In the genomic region with DNA sequence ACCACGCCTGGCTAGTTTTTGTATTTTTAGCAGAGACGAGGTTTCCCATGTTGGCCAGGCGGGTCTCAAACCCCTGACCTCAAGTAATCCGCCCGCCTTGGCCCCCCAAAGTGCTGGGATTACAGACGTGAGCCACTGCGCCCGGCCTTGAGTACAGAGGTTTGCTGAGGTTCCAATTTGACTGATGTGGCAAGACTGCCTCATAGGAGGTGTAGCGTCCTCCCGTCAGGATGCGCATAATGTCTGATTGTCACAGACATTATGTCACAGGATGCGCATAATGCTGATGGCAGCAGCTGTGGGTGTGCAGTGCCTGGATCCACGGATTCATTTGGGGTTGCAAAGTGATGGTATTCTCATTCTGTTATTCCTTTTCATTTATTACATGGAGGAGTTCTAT, we compare ENCODE assay signal across 21 cellular contexts. TPM values are rescaled to one million over a fixed set of nuclear protein-coding genes. Genes with fewer than 3 reads are reported as not detected.
DNase-seq lines count a peak whose midpoint lies in the region; ATAC-seq and TF ChIP-seq lines count a peak whose summit lies in the region.
"Had no signal": no experiment of that assay in that cellular context is flagged by ENCODE, and none has a peak within 500 bp of the region (broad histone marks: within the 10 kb centered on the region; RNA-seq: fewer than 3 reads in every experiment).

No MANE protein-coding gene starts in this region.

- no peaks in the 10 kb centered on the region for H3K36me3 ChIP-seq in BLaER1
- no peaks in the 10 kb centered on the region for H3K36me3 ChIP-seq in suprapubic skin
- H3K36me3 ChIP-seq: SJSA1 had no signal

- DNase-seq in T-helper 17 cell: no peak
- DNase-seq in mesenteric fat pad (ENCODE audit: low spot score): peak; percentile 33
- peak; percentile 26 to 33 for DNase-seq in suprapubic skin (ENCODE audit: low spot score in 2 of 2)
- DNase-seq in T1000 (lab: John Stamatoyannopoulos, UW): no peak
- DNase-seq in NCI-H748 treated with DMSO at 0.1 percent for 48 hours (lab: John Stamatoyannopoulos, UW): no peak
- no peak for DNase-seq in activated CD4-positive, alpha-beta T cell treated with anti-CD3 and anti-CD28 coated beads, Interleukin-2, amount 50 U/mL, for 4 hours
- DNase-seq: AML-193, HCEC 1CT, KBM-7, NCI-H1105 treated with DMSO at 0.1 percent for 48 hours, NCI-H1694, NCI-H2081, NCI-H2171, NCI-H345, NCI-H524, NCI-H82 had no signal

- H3K4me3 ChIP-seq in BLaER1 (no peak overlapping the region), suprapubic skin (no peak overlapping the region)
- H3K4me3 ChIP-seq: GM23338, SJSA1 had no signal

- WGBS in suprapubic skin: 88% methylated on average over 13 of the region's 13 CpGs

- H3K27me3 ChIP-seq in BLaER1 (no peaks in the 10 kb centered on the region), suprapubic skin (peaks cover 3% of the 10 kb centered on the region)
- H3K27me3 ChIP-seq: SJSA1 had no signal

- H3K9me3 ChIP-seq in BLaER1 (no peaks in the 10 kb centered on the region), T-helper 17 cell (ENCODE audit: control insufficient read depth, low read length, poor library complexity, severe bottlenecking) (no peaks in the 10 kb centered on the region), suprapubic skin (no peaks in the 10 kb centered on the region)
- H3K9me3 ChIP-seq: SJSA1 had no signal

- peak overlapping the region; percentile 56; the same call in 1 of the 2 replicates for H3K9ac ChIP-seq in BLaER1

- no peak for TF ChIP-seq EP300 in suprapubic skin (IDR thresholded peaks at IDR 0.05)

- H3K4me1 Mint-ChIP-seq in T-helper 17 cell: peaks cover 28% of the 10 kb centered on the region

- no peak for TF ChIP-seq CTCF in suprapubic skin (IDR thresholded peaks at IDR 0.05)

- H3K27ac ChIP-seq in BLaER1 (peak overlapping the region; percentile 60), suprapubic skin (no peak overlapping the region)
- H3K27ac ChIP-seq: SJSA1 had no signal

- H3K4me2 ChIP-seq in BLaER1: peak overlapping the region; percentile 88
- H3K4me2 ChIP-seq: GM23338 had no signal

- H3K27me3 Mint-ChIP-seq in T-helper 17 cell: peaks cover 6% of the 10 kb centered on the region

- H3K36me3 Mint-ChIP-seq in T-helper 17 cell (ENCODE audit: low read depth): peaks cover 2% of the 10 kb centered on the region
- H3K36me3 Mint-ChIP-seq: CD14-positive monocyte had no signal

- ATAC-seq in T-helper 17 cell: no peak
- ATAC-seq: GM23338, Right ventricle myocardium inferior had no signal

- H3K27ac Mint-ChIP-seq in T-helper 17 cell: peak overlapping the region; percentile 87
- H3K27ac Mint-ChIP-seq: CD14-positive monocyte, GM23338 had no signal

- no peak overlapping the region for H3K4me3 Mint-ChIP-seq in T-helper 17 cell
- H3K4me3 Mint-ChIP-seq: GM23338 had no signal

- H4K20me1 ChIP-seq in BLaER1: no peaks in the 10 kb centered on the region

- H3K4me1 ChIP-seq in BLaER1 (peaks cover 82% of the 10 kb centered on the region), suprapubic skin (peaks cover 7% of the 10 kb centered on the region)

- no peak for TF ChIP-seq POLR2A in suprapubic skin (IDR thresholded peaks at IDR 0.05)

RNA-seq across cellular contexts. Expression of a gene that starts 45.2 kb away (rescaled TPM):
- 100 to 1,000 TPM; 122 to 124 TPM for total RNA-seq in T-helper 17 cell
- 57.7 TPM for total RNA-seq in mesenteric fat pad
- 10 to 100 TPM; 40.4 to 52.7 (median 47.4) TPM for total RNA-seq in suprapubic skin

Comparison
In these comparisons a context has a peak if more than half of its experiments do, and no peak if none do; other contexts are left out.
1. DNase-seq: peak in mesenteric fat pad (single experiment) and suprapubic skin (2 of 2); none in T-helper 17 cell (0 of 3), T1000 (single experiment), NCI-H748 treated with DMSO at 0.1 percent for 48 hours (single experiment) and activated CD4-positive, alpha-beta T cell treated with anti-CD3 and anti-CD28 coated beads, Interleukin-2, amount 50 U/mL, for 4 hours (0 of 2).